Comparison of ENCODE assay signal across 22 cellular contexts in the genomic region with DNA sequence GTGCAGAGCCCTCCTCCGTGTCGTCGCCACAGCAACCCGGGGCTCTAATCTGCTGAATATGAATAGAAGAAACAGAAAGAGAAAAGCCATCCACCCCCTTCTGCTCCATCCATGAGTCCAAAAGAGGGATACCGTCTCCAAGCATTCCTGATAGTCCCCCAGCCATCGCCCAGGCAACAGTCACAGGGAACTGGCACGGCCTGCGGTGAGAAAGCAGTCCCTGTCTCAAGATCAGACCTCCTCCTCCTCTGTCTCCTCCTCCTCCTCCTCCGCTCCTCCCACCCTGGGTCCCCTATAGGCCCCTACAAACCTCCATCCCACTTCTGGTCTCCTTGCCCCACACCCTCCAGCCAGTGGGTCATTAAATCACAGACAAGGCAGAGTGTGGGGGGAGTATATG.
DNase-seq lines count a peak whose midpoint lies in the region; ATAC-seq, FAIRE-seq and TF ChIP-seq lines count a peak whose summit lies in the region.
"Had no signal": no experiment of that assay in that cellular context is flagged by ENCODE, and none has a peak within 500 bp of the region (broad histone marks: within the 10 kb centered on the region; RNA-seq: fewer than 3 reads in every experiment).

No MANE protein-coding gene starts in this region.

- peaks cover 4% of the 10 kb centered on the region for H3K36me3 Mint-ChIP-seq in nephron progenitor cell (ENCODE audit: low read depth)
- H3K36me3 Mint-ChIP-seq: activated naive CD8-positive, alpha-beta T cell; CD8-positive, alpha-beta T cell; naive B cell had no signal

- TF ChIP-seq CTCF in left ventricle myocardium inferior (IDR thresholded peaks at IDR 0.05; ENCODE audit: borderline replicate concordance), result no peak
- no peak for TF ChIP-seq CTCF in endothelial cell of umbilical vein (IDR thresholded peaks at IDR 0.05; ENCODE audit: extremely low read depth in 1 of 2, insufficient read depth in 1 of 2, low read depth in 1 of 2, low read length in 2 of 2)
- TF ChIP-seq CTCF in nephron progenitor cell (IDR thresholded peaks at IDR 0.05), result no peak
- no peak for TF ChIP-seq CTCF in esophagus squamous epithelium (IDR thresholded peaks at IDR 0.05)

- H4K20me1 ChIP-seq in endothelial cell of umbilical vein (replicated peaks; ENCODE audit: control insufficient read depth, extremely low read depth, insufficient read depth, low read length), result no peaks in the 10 kb centered on the region

- no peak overlapping the region for H3K27ac Mint-ChIP-seq in nephron progenitor cell
- H3K27ac Mint-ChIP-seq: activated naive CD8-positive, alpha-beta T cell; CD8-positive, alpha-beta T cell; naive B cell had no signal

- H3K27me3 Mint-ChIP-seq in nephron progenitor cell (ENCODE audit: low read depth, poor library complexity), result peaks cover 2% of the 10 kb centered on the region
- H3K27me3 Mint-ChIP-seq: activated naive CD8-positive, alpha-beta T cell; naive B cell had no signal

- dilution Hi-C loops in endothelial cell of umbilical vein (cut with MboI; ENCODE audit: extremely low pct_ligation_motif_present, low sequenced_read_pairs), result no loop called here

- no TSS peak for BruUV-seq in endothelial cell of umbilical vein (replicated peaks; lab: Mats Ljungman, UMichigan)

- 83 to 86% methylated on average over 5 to 9 of the region's 9 CpGs for WGBS in esophagus squamous epithelium, 2 donors

- peaks cover 18% of the 10 kb centered on the region for H3K4me1 Mint-ChIP-seq in nephron progenitor cell
- H3K4me1 Mint-ChIP-seq: naive B cell had no signal

- H3K4me3 Mint-ChIP-seq in nephron progenitor cell, result no peak overlapping the region
- H3K4me3 Mint-ChIP-seq: activated naive CD8-positive, alpha-beta T cell; CD8-positive, alpha-beta T cell; naive B cell had no signal

- CTCF ChIA-PET in endothelial cell of umbilical vein (lab: Charles Lee), result interaction anchor here (1.8 to 2.1 kb wide), 2 partner anchors 13 to 18 kb away, joined by 4 to 5 read pairs; no protein-coding TSS in a partner anchor

- DNase-seq in left ventricle myocardium inferior (no peak), Right ventricle myocardium inferior (ENCODE audit: missing footprints) (no peak), endothelial cell of umbilical vein (ENCODE audit: low read depth, low spot score) (no peak), nephron progenitor cell (peak; percentile 37), AG08396 (ENCODE audit: low spot score) (no peak), GM03348 (ENCODE audit: low spot score) (no peak), esophagus squamous epithelium (lab: John Stamatoyannopoulos, UW) (no peak), NCI-H1092 treated with DMSO at 0.1 percent for 48 hours (lab: John Stamatoyannopoulos, UW) (no peak)
- DNase-seq: ACHN; activated T-cell treated with anti-CD3 and anti-CD28 coated beads, Interleukin-2, amount 50 U/mL, for 1 hour; CD8-positive, alpha-beta T cell; DMS79 treated with DMSO at 0.1 percent for 48 hours; effector memory CD4-positive, alpha-beta T cell; Kasumi-1; naive B cell; NCI-H226; RPMI8226; upper lobe of right lung had no signal

- no peak overlapping the region for H3K4me2 ChIP-seq in endothelial cell of umbilical vein (ENCODE audit: insufficient read depth, low read length)

- no peak overlapping the region for H3K9ac ChIP-seq in endothelial cell of umbilical vein (replicated peaks; ENCODE audit: extremely low read depth, insufficient read depth, low read length)

- H3K27ac ChIP-seq in left ventricle myocardium inferior (replicated peaks), result peak overlapping the region; percentile 79
- H3K27ac ChIP-seq in endothelial cell of umbilical vein (ENCODE audit: insufficient read depth, low read depth, low read length), result peak overlapping the region; percentile 7
- peak overlapping the region in 2 of 4 donors; percentile 35 to 36 for H3K27ac ChIP-seq in esophagus squamous epithelium
- H3K27ac ChIP-seq: cardiac muscle cell, prostate gland, upper lobe of right lung had no signal

- no peaks in the 10 kb centered on the region for H3K79me2 ChIP-seq in endothelial cell of umbilical vein (ENCODE audit: control insufficient read depth, insufficient read depth, low read length)

- peak overlapping the region; percentile 83 for H2AFZ ChIP-seq in endothelial cell of umbilical vein (ENCODE audit: low read depth, low read length)

- H3K9me3 ChIP-seq in left ventricle myocardium inferior (replicated peaks) (no peaks in the 10 kb centered on the region), endothelial cell of umbilical vein (replicated peaks; ENCODE audit: control insufficient read depth, insufficient read depth, low read length) (no peaks in the 10 kb centered on the region), esophagus squamous epithelium (no peaks in the 10 kb centered on the region)
- H3K9me3 ChIP-seq: prostate gland, upper lobe of right lung had no signal

- TF ChIP-seq POLR2A in endothelial cell of umbilical vein (IDR thresholded peaks at IDR 0.05; ENCODE audit: low read depth, low read length), result no peak
- TF ChIP-seq POLR2A in esophagus squamous epithelium (IDR thresholded peaks at IDR 0.05), result no peak

- H3K27me3 ChIP-seq in left ventricle myocardium inferior (ENCODE audit: low read depth) (no peaks in the 10 kb centered on the region), endothelial cell of umbilical vein (ENCODE audit: control insufficient read depth in 2 of 2, insufficient read depth in 2 of 2, low read length in 2 of 2) (no peaks in the 10 kb centered on the region), esophagus squamous epithelium (no peaks in the 10 kb centered on the region)
- H3K27me3 ChIP-seq: cardiac muscle cell, upper lobe of right lung had no signal

- no peak for FAIRE-seq in endothelial cell of umbilical vein (lab: Jason Lieb, UNC)
- FAIRE-seq: GM18507 had no signal

- POLR2A ChIA-PET in endothelial cell of umbilical vein (lab: Charles Lee), result no interaction called here

- ATAC-seq in Right ventricle myocardium inferior, result no peak
- ATAC-seq: CD8-positive, alpha-beta T cell had no signal

- H3K4me3 ChIP-seq in left ventricle myocardium inferior, result no peak overlapping the region
- H3K4me3 ChIP-seq in endothelial cell of umbilical vein (replicated peaks in 1 of 3; ENCODE audit: insufficient read depth in 1 of 3, low read depth in 1 of 3, low read length in 3 of 3), result no peak overlapping the region
- H3K4me3 ChIP-seq in esophagus squamous epithelium, result no peak overlapping the region
- H3K4me3 ChIP-seq: cardiac muscle cell, prostate gland, upper lobe of right lung had no signal

- intact Hi-C loops in left ventricle myocardium inferior (cut with micrococcal nuclease) (no loop called here), Right ventricle myocardium inferior (cut with DNase I) (loop anchor here (10.0 kb wide), 1 partner anchor 507 kb away; no protein-coding TSS in a partner anchor), endothelial cell of umbilical vein (cut with micrococcal nuclease) (loop anchor here (2.0 kb wide), 1 partner anchor 55 kb away; no protein-coding TSS in a partner anchor), esophagus squamous epithelium (cut with DNase I) (no loop called here)

- H3K4me1 ChIP-seq in left ventricle myocardium inferior (peaks cover 64% of the 10 kb centered on the region), endothelial cell of umbilical vein (ENCODE audit: control insufficient read depth, extremely low read depth, insufficient read depth, low read length) (peaks cover 27% of the 10 kb centered on the region), esophagus squamous epithelium (peaks cover 0 to 20% (median 5%) of the 10 kb centered on the region in 3 donors)

- H3K9me1 ChIP-seq in endothelial cell of umbilical vein (replicated peaks; ENCODE audit: control insufficient read depth, extremely low read depth, insufficient read depth, low read length), result no peaks in the 10 kb centered on the region

- H3K9me3 Mint-ChIP-seq in nephron progenitor cell, result no peaks in the 10 kb centered on the region

- H3K36me3 ChIP-seq in left ventricle myocardium inferior (no peaks in the 10 kb centered on the region), endothelial cell of umbilical vein (ENCODE audit: control insufficient read depth in 2 of 2, extremely low read depth in 1 of 2, insufficient read depth in 2 of 2, low read length in 2 of 2) (no peaks in the 10 kb centered on the region), esophagus squamous epithelium (no peaks in the 10 kb centered on the region)
- H3K36me3 ChIP-seq: cardiac muscle cell, prostate gland, upper lobe of right lung had no signal

TF ChIP-seq in endothelial cell of umbilical vein, 7 proteins besides CTCF, POLR2A, EP300 and RAD21:
- no peak for TF ChIP-seq JUN (IDR thresholded peaks at IDR 0.05; ENCODE audit: borderline replicate concordance, insufficient read depth, insufficient read length, low read depth)

Comparison
In these comparisons a context has a peak if more than half of its experiments do, and no peak if none do; other contexts are left out.
1. intact Hi-C loops: an anchor here in Right ventricle myocardium inferior (10.0 kb wide) and endothelial cell of umbilical vein (2.0 kb wide); none called in left ventricle myocardium inferior and esophagus squamous epithelium.